8 cellular contexts compared by ENCODE assay signal in the genomic region with DNA sequence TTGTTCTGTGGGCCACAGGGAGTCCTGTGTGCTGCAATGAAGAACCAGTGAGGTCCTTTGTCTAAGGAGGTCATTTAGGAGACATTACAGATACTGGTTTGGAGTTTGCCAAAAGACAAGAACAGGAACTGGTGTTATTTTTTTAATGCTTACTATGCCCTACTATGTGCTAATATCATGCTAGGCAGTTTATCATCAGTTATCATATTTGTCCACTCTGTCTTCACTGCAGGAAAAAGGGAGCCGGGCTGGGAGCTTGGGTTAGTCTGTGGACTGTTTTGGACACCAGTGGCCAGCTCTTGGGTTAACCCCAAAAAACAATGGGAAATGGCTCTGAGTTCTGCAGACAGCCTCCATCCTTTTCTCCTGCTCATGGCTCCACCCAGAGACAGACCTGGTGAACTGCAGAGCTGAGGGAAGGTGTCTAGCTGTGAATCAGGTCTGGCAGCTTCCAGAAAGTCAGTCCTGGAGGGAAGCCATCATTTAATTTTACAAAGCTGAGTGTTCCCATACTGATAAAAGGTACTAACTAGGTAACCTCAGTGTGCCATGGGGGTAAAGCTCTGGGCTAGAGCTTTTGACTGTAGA.
DNase-seq lines count a peak whose midpoint lies in the region; ATAC-seq, FAIRE-seq and TF ChIP-seq lines count a peak whose summit lies in the region.

No MANE protein-coding gene starts in this region.

- no peak overlapping the region for H3K4ac ChIP-seq in mesenchymal stem cell (ENCODE audit: low read depth in 1 of 2, low read length in 2 of 2)

- H3K9ac ChIP-seq in MM.1S (ENCODE audit: low read length) (no peak overlapping the region), mesenchymal stem cell (ENCODE audit: low read length) (no peak overlapping the region)

- H3K27ac ChIP-seq in MM.1S (ENCODE audit: low read length), result no peak overlapping the region
- no peak overlapping the region for H3K27ac ChIP-seq in mesenchymal stem cell (ENCODE audit: low read length, poor library complexity, severe bottlenecking)

- H4K91ac ChIP-seq in mesenchymal stem cell (ENCODE audit: low read length), result no peak overlapping the region

- no peaks in the 10 kb centered on the region for H3K27me3 ChIP-seq in MM.1S (replicated peaks; ENCODE audit: insufficient read depth, low read length)
- H3K27me3 ChIP-seq in bronchial epithelial cell (ENCODE audit: control insufficient read depth, insufficient read depth, low read length), result no peaks in the 10 kb centered on the region
- H3K27me3 ChIP-seq in mesenchymal stem cell (ENCODE audit: control insufficient read depth in 1 of 2, insufficient read depth in 1 of 2, low read length in 2 of 2), result no peaks in the 10 kb centered on the region

- peaks cover 46% of the 10 kb centered on the region for H3K79me1 ChIP-seq in mesenchymal stem cell (replicated peaks; ENCODE audit: low read length, poor library complexity, severe bottlenecking)

- H3K4me3 ChIP-seq in MM.1S (ENCODE audit: low read length) (no peak overlapping the region), bronchial epithelial cell (ENCODE audit: low read depth, low read length) (no peak overlapping the region), mesenchymal stem cell (ENCODE audit: insufficient read depth in 1 of 2, low read depth in 1 of 2, low read length in 2 of 2) (no peak overlapping the region)

- H3K4me2 ChIP-seq in MM.1S (ENCODE audit: low read depth, low read length), result no peak overlapping the region
- no peak overlapping the region for H3K4me2 ChIP-seq in mesenchymal stem cell (ENCODE audit: low read length, poor library complexity, severe bottlenecking)

- H2AK5ac ChIP-seq in mesenchymal stem cell (ENCODE audit: low read length, severe bottlenecking), result no peak overlapping the region

- no peak overlapping the region for H2BK5ac ChIP-seq in mesenchymal stem cell (ENCODE audit: low read depth, low read length, poor library complexity, severe bottlenecking)

- H3K36me3 ChIP-seq in MM.1S (replicated peaks; ENCODE audit: insufficient read depth, low read length), result no peaks in the 10 kb centered on the region
- peaks cover 10% of the 10 kb centered on the region for H3K36me3 ChIP-seq in bronchial epithelial cell (ENCODE audit: control insufficient read depth, insufficient read depth, low read length)
- H3K36me3 ChIP-seq in mesenchymal stem cell (ENCODE audit: control insufficient read depth in 1 of 2, insufficient read depth in 2 of 2, low read depth in 1 of 2, low read length in 2 of 2), result peaks cover 56 to 75% of the 10 kb centered on the region in 2 experiments

- no peak overlapping the region for H3K23ac ChIP-seq in mesenchymal stem cell (ENCODE audit: low read length in 2 of 2)

- H4K20me1 ChIP-seq in MM.1S (ENCODE audit: insufficient read depth, low read length), result peaks cover 5% of the 10 kb centered on the region; the same call in 1 of the 2 replicates

- no peak for FAIRE-seq in bronchial epithelial cell (lab: Jason Lieb, UNC)

- H3K14ac ChIP-seq in mesenchymal stem cell (ENCODE audit: low read length in 2 of 2), result no peak overlapping the region

- ATAC-seq in GM18867 (IDR thresholded peaks at IDR 0.05; ENCODE audit: unreplicated experiment) (no peak), GM19328 (IDR thresholded peaks at IDR 0.05; ENCODE audit: unreplicated experiment) (no peak)

- no peak overlapping the region for H4K8ac ChIP-seq in mesenchymal stem cell (ENCODE audit: low read length)

- no peaks in the 10 kb centered on the region for H3F3A ChIP-seq in MM.1S (ENCODE audit: insufficient read depth, low read length)

- no peak overlapping the region for H2BK15ac ChIP-seq in mesenchymal stem cell (ENCODE audit: low read depth, poor library complexity, severe bottlenecking)

- H2BK12ac ChIP-seq in mesenchymal stem cell (ENCODE audit: low read length in 2 of 2), result no peak overlapping the region

- no peak overlapping the region for H3K18ac ChIP-seq in mesenchymal stem cell (ENCODE audit: low read depth in 1 of 2, low read length in 2 of 2)

- H3K9me3 ChIP-seq in MM.1S (replicated peaks; ENCODE audit: insufficient read depth, low read length) (no peaks in the 10 kb centered on the region), mesenchymal stem cell (ENCODE audit: control insufficient read depth, low read length) (no peaks in the 10 kb centered on the region)

- DNase-seq in AG08396 (ENCODE audit: low spot score), result peak; percentile 56
- peak; percentile 18 for DNase-seq in MM.1S
- DNase-seq in bronchial epithelial cell (ENCODE audit: low read depth), result peak; percentile 47
- peak; percentile 28 for DNase-seq in mesenchymal stem cell
- no peak for DNase-seq in NCI-H510A treated with DMSO at 0.1 percent for 48 hours (lab: John Stamatoyannopoulos, UW)

- H2AFZ ChIP-seq in MM.1S (ENCODE audit: low read length), result no peak overlapping the region
- H2AFZ ChIP-seq in mesenchymal stem cell (ENCODE audit: low read depth, low read length), result no peak overlapping the region

- no peak overlapping the region for H2BK120ac ChIP-seq in mesenchymal stem cell (ENCODE audit: low read depth, low read length)

- peaks cover 10% of the 10 kb centered on the region; the same call in 1 of the 2 replicates for H3K79me2 ChIP-seq in MM.1S (ENCODE audit: low read length)

- H3K4me1 ChIP-seq in MM.1S (ENCODE audit: low read length) (peaks cover 8% of the 10 kb centered on the region; the same call in 1 of the 2 replicates), mesenchymal stem cell (ENCODE audit: control insufficient read depth, insufficient read depth, low read depth, low read length) (no peaks in the 10 kb centered on the region)

- 100% methylated on average over 1 of the region's 1 CpG for WGBS in mesenchymal stem cell

- TF ChIP-seq CTCF in GM12874 (IDR thresholded peaks at IDR 0.05; ENCODE audit: insufficient read depth, low read depth, low read length) (peak; percentile 65), MM.1S (IDR thresholded peaks at IDR 0.05; ENCODE audit: low read length) (peak; percentile 34), bronchial epithelial cell (IDR thresholded peaks at IDR 0.05; ENCODE audit: insufficient read depth, low read length, severe bottlenecking) (peak; percentile 67)

- H3K9me2 ChIP-seq in MM.1S (replicated peaks; ENCODE audit: insufficient read depth, low read length), result no peaks in the 10 kb centered on the region
